In genomic region chr1:228445867-228446584, GRCh38 we compare ENCODE assay signal across 8 cellular contexts. TPM values are rescaled to one million over a fixed set of nuclear protein-coding genes. Genes with fewer than 3 reads are reported as not detected.
DNase-seq lines count a peak whose midpoint lies in the region; ATAC-seq, FAIRE-seq and TF ChIP-seq lines count a peak whose summit lies in the region.

No MANE protein-coding gene starts in this region.

- H3K4me1 ChIP-seq in PC-3 (ENCODE audit: insufficient read depth, low read length): peaks cover 6% of the 10 kb centered on the region; the same call in 1 of the 2 replicates
- no peaks in the 10 kb centered on the region for H3K4me1 ChIP-seq in colonic mucosa
- H3K4me1 ChIP-seq in HepG2 (ENCODE audit: insufficient read depth, low read length): no peaks in the 10 kb centered on the region
- H3K4me1 ChIP-seq in SK-N-SH (ENCODE audit: control insufficient read depth in 1 of 2, insufficient read depth in 2 of 2, low read depth in 1 of 2, low read length in 1 of 2): no peaks in the 10 kb centered on the region; a peak in 1 of 4 replicates
- H3K4me1 ChIP-seq in SJCRH30: no peaks in the 10 kb centered on the region

- BruUV-seq in PC-3 (replicated peaks; lab: Mats Ljungman, UMichigan) (no TSS peak), HepG2 (replicated peaks; lab: Mats Ljungman, UMichigan) (no TSS peak)

- POLR2A ChIA-PET in PC-3 (lab: Charles Lee; ENCODE audit: unreplicated experiment) (no interaction called here), HepG2 (lab: Yijun Ruan, JAX) (no interaction called here), SK-N-SH (lab: Yijun Ruan, JAX) (no interaction called here)

- in situ Hi-C loops in HepG2 (cut with HindIII; ENCODE audit: extremely low pct_ligation_motif_present, low pct_unique_long_range_greater_than_20kb): no loop called here

- H4K20me1 ChIP-seq in PC-3 (ENCODE audit: low read length): no peaks in the 10 kb centered on the region
- H4K20me1 ChIP-seq in HepG2 (ENCODE audit: insufficient read depth, low read length): no peaks in the 10 kb centered on the region; the same call in 1 of the 2 replicates
- H4K20me1 ChIP-seq in SK-N-SH (ENCODE audit: insufficient read depth): no peaks in the 10 kb centered on the region

- CTCF ChIA-PET in PC-3 (lab: Charles Lee) (no interaction called here), HepG2 (lab: Yijun Ruan, JAX; ENCODE audit: low intra/inter-chr PET ratio, low total read pairs) (no interaction called here), SK-N-SH (lab: Yijun Ruan, JAX) (interaction anchor here (1.0 kb wide), 1 partner anchor 12 kb away, joined by 3 read pairs; a partner anchor contains a TSS)

- H3K4me2 ChIP-seq in PC-3 (ENCODE audit: low read length) (peak overlapping the region; percentile 72), HepG2 (ENCODE audit: low read depth, low read length) (no peak overlapping the region), SK-N-SH (no peak overlapping the region)

- H3K79me2 ChIP-seq in PC-3 (ENCODE audit: low read length) (no peaks in the 10 kb centered on the region), HepG2 (ENCODE audit: insufficient read depth, low read length) (no peaks in the 10 kb centered on the region), SK-N-SH (ENCODE audit: insufficient read depth) (no peaks in the 10 kb centered on the region)

- no peaks in the 10 kb centered on the region for H3K9me2 ChIP-seq in PC-3 (replicated peaks; ENCODE audit: low read length)
- H3K9me2 ChIP-seq in SK-N-SH: no peaks in the 10 kb centered on the region

- H2AFZ ChIP-seq in PC-3 (ENCODE audit: low read length): peak overlapping the region; percentile 59
- H2AFZ ChIP-seq in HepG2 (ENCODE audit: low read length): no peak overlapping the region
- no peak overlapping the region for H2AFZ ChIP-seq in SK-N-SH (ENCODE audit: low read depth)

- peak; percentile 66 for DNase-seq in AG08395 (ENCODE audit: low spot score)
- no peak for DNase-seq in PC-3
- DNase-seq in colonic mucosa: no peak
- DNase-seq in HepG2 (ENCODE audit: low spot score): no peak
- peak; percentile 64 for DNase-seq in stimulated activated CD8-positive, alpha-beta memory T cell treated with anti-CD3 and anti-CD28 coated beads, Interleukin-4, amount 100 ng/mL, for 48 hours
- DNase-seq in SK-N-SH: no peak
- DNase-seq in SJCRH30: no peak

- ATAC-seq in GM19043 (IDR thresholded peaks at IDR 0.05; ENCODE audit: low read depth, unreplicated experiment): peak; percentile 63
- no peak for ATAC-seq in PC-3
- ATAC-seq in HepG2: no peak

- H3K36me3 ChIP-seq in PC-3 (ENCODE audit: low read depth, low read length) (no peaks in the 10 kb centered on the region), colonic mucosa (no peaks in the 10 kb centered on the region), HepG2 (replicated peaks in 1 of 2; ENCODE audit: control insufficient read depth in 1 of 2, insufficient read depth in 2 of 2, low read length in 2 of 2) (no peaks in the 10 kb centered on the region), SK-N-SH (replicated peaks in 1 of 2; ENCODE audit: control insufficient read depth in 1 of 2, insufficient read depth in 2 of 2, low read length in 1 of 2) (no peaks in the 10 kb centered on the region), SJCRH30 (no peaks in the 10 kb centered on the region)

- H3K27me3 ChIP-seq in PC-3 (ENCODE audit: low read length) (no peaks in the 10 kb centered on the region), colonic mucosa (peaks cover 21% of the 10 kb centered on the region), HepG2 (ENCODE audit: control insufficient read depth in 1 of 2, insufficient read depth in 2 of 2, low read length in 2 of 2) (peaks cover 0 to 16% of the 10 kb centered on the region in 2 experiments; a peak in 1 of 5 replicates), SK-N-SH (ENCODE audit: insufficient read depth) (no peaks in the 10 kb centered on the region), SJCRH30 (peaks cover 9% of the 10 kb centered on the region)

- peak overlapping the region; percentile 28 for H3K4me3 ChIP-seq in PC-3 (ENCODE audit: low read length)
- peak overlapping the region; percentile 19 for H3K4me3 ChIP-seq in colonic mucosa
- no peak overlapping the region for H3K4me3 ChIP-seq in HepG2 (replicated peaks in 1 of 3; ENCODE audit: insufficient read depth in 1 of 3, low read depth in 2 of 3, low read length in 3 of 3)
- H3K4me3 ChIP-seq in SK-N-SH (ENCODE audit: low read depth in 2 of 2, low read length in 1 of 2): no peak overlapping the region
- H3K4me3 ChIP-seq in SJCRH30: no peak overlapping the region

- H3K9ac ChIP-seq in PC-3 (ENCODE audit: low read length) (no peak overlapping the region), colonic mucosa (ENCODE audit: low read depth in 2 of 2, low read length in 2 of 2) (no peak overlapping the region), HepG2 (ENCODE audit: insufficient read depth, low read depth, low read length) (no peak overlapping the region), SK-N-SH (no peak overlapping the region)

- TF ChIP-seq RAD21 in HepG2 (CRISPR knock-in tag; IDR thresholded peaks at IDR 0.05) (no peak), SK-N-SH (IDR thresholded peaks at IDR 0.05; ENCODE audit: low read length) (no peak)

- H3K9me3 ChIP-seq in PC-3 (ENCODE audit: low read length) (no peaks in the 10 kb centered on the region), colonic mucosa (no peaks in the 10 kb centered on the region), HepG2 (ENCODE audit: low read length) (no peaks in the 10 kb centered on the region), SK-N-SH (no peaks in the 10 kb centered on the region), SJCRH30 (replicated peaks) (0 out of 2 replicates have a peak, but pooled peaks cover 3% of the 10 kb centered on the region)

- H3F3A ChIP-seq in PC-3 (ENCODE audit: low read length, unreplicated experiment): no peaks in the 10 kb centered on the region
- no peaks in the 10 kb centered on the region for H3F3A ChIP-seq in SK-N-SH (replicated peaks; ENCODE audit: insufficient read depth)

- no peak for FAIRE-seq in HepG2 (lab: Jason Lieb, UNC)

- TF ChIP-seq POLR2A in HepG2 (IDR thresholded peaks at IDR 0.05; ENCODE audit: insufficient read depth in 1 of 2, low read depth in 2 of 2, low read length in 2 of 2): no peak

- intact Hi-C loops in PC-3 (cut with micrococcal nuclease): no loop called here
- intact Hi-C loops in colonic mucosa (cut with DNase I): no loop called here
- intact Hi-C loops in HepG2 (cut with micrococcal nuclease; ENCODE audit: unreplicated experiment): no loop called here

- TF ChIP-seq EP300 in HepG2 (IDR thresholded peaks at IDR 0.05; ENCODE audit: low read depth in 2 of 2, low read length in 2 of 2) (no peak), HepG2 (CRISPR knock-in tag; IDR thresholded peaks at IDR 0.05; ENCODE audit: borderline replicate concordance) (no peak), SK-N-SH (IDR thresholded peaks at IDR 0.05; ENCODE audit: borderline replicate concordance in 1 of 2, low read depth in 1 of 2, low read length in 1 of 2) (no peak)

- WGBS in HepG2 (ENCODE audit: low lambda C conversion rate): 76% methylated on average over 40 of the region's 50 CpGs
- 68% methylated on average over 40 of the region's 50 CpGs for WGBS in SK-N-SH (ENCODE audit: low lambda C conversion rate)

- TF ChIP-seq CTCF in PC-3 (conservative IDR thresholded peaks at IDR 0.05; ENCODE audit: low read depth, low read length) (no peak), colonic mucosa (IDR thresholded peaks at IDR 0.05) (no peak), HepG2 (CRISPR knock-in tag; IDR thresholded peaks at IDR 0.05) (no peak), SK-N-SH (IDR thresholded peaks at IDR 0.05) (no peak)

- no peak overlapping the region for H3K27ac ChIP-seq in PC-3 (ENCODE audit: low read length)
- no peak overlapping the region for H3K27ac ChIP-seq in colonic mucosa
- no peak overlapping the region for H3K27ac ChIP-seq in HepG2 (ENCODE audit: extremely low read length, insufficient read depth, low read length)
- H3K27ac ChIP-seq in SK-N-SH (ENCODE audit: low read depth in 2 of 2, low read length in 1 of 2): no peak overlapping the region
- no peak overlapping the region for H3K27ac ChIP-seq in SJCRH30

RNA-seq across cellular contexts. Expression of gene TRIM17, which starts 29.4 kb away (rescaled TPM):
- total RNA-seq in PC-3 (2014; rRNA removed) (not detected in 2 replicates), colonic mucosa (under 1 TPM in 1 of 2 donors, not detected in 1; 0.21 TPM), HepG2 (2016; rRNA removed; fragmentation: Illumina TruSeq; extraction: Trizol) (0.64 TPM in 1 of 2 replicates, not detected in the other)
- total RNA-seq in HepG2 (2016; cell fraction: cytosol; rRNA removed; fragmentation: Illumina TruSeq; extraction: Trizol; ENCODE audit: low read depth): not detected in 2 replicates
- total RNA-seq in HepG2 (2016; cell fraction: insoluble cytoplasmic fraction; rRNA removed; fragmentation: Illumina TruSeq; extraction: Trizol): 0.10 and 0.45 TPM in 2 replicates
- total RNA-seq in HepG2 (2016; cell fraction: membrane; rRNA removed; fragmentation: Illumina TruSeq; extraction: Trizol): not detected in 2 replicates
- total RNA-seq in HepG2 (2016; cell fraction: nucleus; rRNA removed; fragmentation: Illumina TruSeq; extraction: Trizol): 0.72 and 0.81 TPM in 2 replicates
- polyA plus RNA-seq in HepG2 (2011; rRNA removed) (0.22 and 0.32 TPM in 2 replicates), SK-N-SH (2012; rRNA removed) (1.5 and 1.6 TPM in 2 replicates)
- 0.10 and 0.11 TPM in 2 replicates for polyA plus RNA-seq in HepG2 (2011; cell fraction: cytosol; rRNA removed)
- polyA plus RNA-seq in HepG2 (2011; cell fraction: nucleus; rRNA removed): 1.6 and 1.9 TPM in 2 replicates
- 0.24 and 0.27 TPM in 2 replicates for polyA plus RNA-seq in HepG2 (2012)
- not detected in 2 replicates for polyA plus RNA-seq in HepG2 (2016; cell fraction: cytosol; fragmentation: Illumina TruSeq; extraction: Trizol; ENCODE audit: low read depth)
- polyA plus RNA-seq in HepG2 (2016; cell fraction: insoluble cytoplasmic fraction; fragmentation: Illumina TruSeq; extraction: Trizol; ENCODE audit: low read depth): 0.14 and 0.22 TPM in 2 replicates
- not detected in 2 replicates for polyA plus RNA-seq in HepG2 (2016; cell fraction: membrane; fragmentation: Illumina TruSeq; extraction: Trizol; ENCODE audit: low read depth)
- 1.2 and 1.4 TPM in 2 replicates for polyA plus RNA-seq in HepG2 (2016; cell fraction: nucleus; fragmentation: Illumina TruSeq; extraction: Trizol; ENCODE audit: insufficient read depth, low read depth)
- 0.58 TPM in 1 of 2 replicates, not detected in the other for polyA minus RNA-seq in HepG2 (2011; rRNA and poly(A)+ RNA removed; ENCODE audit: low replicate concordance)
- not detected in 2 replicates for polyA minus RNA-seq in HepG2 (2011; cell fraction: cytosol; rRNA and poly(A)+ RNA removed)
- polyA minus RNA-seq in HepG2 (2011; cell fraction: nucleus; rRNA and poly(A)+ RNA removed): 0.64 and 0.75 TPM in 2 replicates
- 0.35 and 0.69 TPM in 2 replicates for polyA plus RNA-seq in SK-N-SH (2012; cell fraction: cytosol; rRNA removed)
- 13.2 TPM in 2 replicates for polyA plus RNA-seq in SK-N-SH (2012; cell fraction: nucleus; rRNA removed)
- not detected in 2 replicates for total RNA-seq in SJCRH30 (2014; rRNA removed; shearing (Covaris generic))

RNA-seq across cellular contexts. Expression of gene TRIM11, which starts 39.4 kb away (rescaled TPM):
- total RNA-seq in PC-3 (2014; rRNA removed): 48.3 and 94.6 TPM in 2 replicates
- total RNA-seq in colonic mucosa: 10 to 100 TPM; 38.1 to 48.9 TPM
- total RNA-seq in HepG2 (2016; rRNA removed; fragmentation: Illumina TruSeq; extraction: Trizol): 9.7 and 16.1 TPM in 2 replicates
- 8.8 and 9.6 TPM in 2 replicates for total RNA-seq in HepG2 (2016; cell fraction: cytosol; rRNA removed; fragmentation: Illumina TruSeq; extraction: Trizol; ENCODE audit: low read depth)
- 10.0 and 15.4 TPM in 2 replicates for total RNA-seq in HepG2 (2016; cell fraction: insoluble cytoplasmic fraction; rRNA removed; fragmentation: Illumina TruSeq; extraction: Trizol)
- 12.1 and 13.4 TPM in 2 replicates for total RNA-seq in HepG2 (2016; cell fraction: membrane; rRNA removed; fragmentation: Illumina TruSeq; extraction: Trizol)
- 16.6 and 19.2 TPM in 2 replicates for total RNA-seq in HepG2 (2016; cell fraction: nucleus; rRNA removed; fragmentation: Illumina TruSeq; extraction: Trizol)
- 6.3 and 8.8 TPM in 2 replicates for polyA plus RNA-seq in HepG2 (2011; rRNA removed)
- 4.7 and 6.1 TPM in 2 replicates for polyA plus RNA-seq in HepG2 (2011; cell fraction: cytosol; rRNA removed)
- polyA plus RNA-seq in HepG2 (2011; cell fraction: nucleus; rRNA removed): 33.2 and 33.5 TPM in 2 replicates
- 7.8 and 13.4 TPM in 2 replicates for polyA plus RNA-seq in HepG2 (2012)
- polyA plus RNA-seq in HepG2 (2016; cell fraction: cytosol; fragmentation: Illumina TruSeq; extraction: Trizol; ENCODE audit: low read depth): 1.3 and 1.5 TPM in 2 replicates
- polyA plus RNA-seq in HepG2 (2016; cell fraction: insoluble cytoplasmic fraction; fragmentation: Illumina TruSeq; extraction: Trizol; ENCODE audit: low read depth): 9.6 and 11.4 TPM in 2 replicates
- 2.2 and 2.7 TPM in 2 replicates for polyA plus RNA-seq in HepG2 (2016; cell fraction: membrane; fragmentation: Illumina TruSeq; extraction: Trizol; ENCODE audit: low read depth)
- 33.8 and 38.7 TPM in 2 replicates for polyA plus RNA-seq in HepG2 (2016; cell fraction: nucleus; fragmentation: Illumina TruSeq; extraction: Trizol; ENCODE audit: insufficient read depth, low read depth)
- polyA minus RNA-seq in HepG2 (2011; rRNA and poly(A)+ RNA removed; ENCODE audit: low replicate concordance): 19.6 and 39.2 TPM in 2 replicates
- 6.6 and 7.0 TPM in 2 replicates for polyA minus RNA-seq in HepG2 (2011; cell fraction: cytosol; rRNA and poly(A)+ RNA removed)
- polyA minus RNA-seq in HepG2 (2011; cell fraction: nucleus; rRNA and poly(A)+ RNA removed): 17.0 and 20.8 TPM in 2 replicates
- polyA plus RNA-seq in SK-N-SH (2012; rRNA removed): 11.1 and 16.1 TPM in 2 replicates
- 6.9 and 10.8 TPM in 2 replicates for polyA plus RNA-seq in SK-N-SH (2012; cell fraction: cytosol; rRNA removed)
- polyA plus RNA-seq in SK-N-SH (2012; cell fraction: nucleus; rRNA removed): 47.1 and 60.3 TPM in 2 replicates
- 25.5 and 30.7 TPM in 2 replicates for total RNA-seq in SJCRH30 (2014; rRNA removed; shearing (Covaris generic))

RNA-seq across cellular contexts. Expression of gene RNF187, which starts 41.2 kb away (rescaled TPM):
- total RNA-seq in PC-3 (2014; rRNA removed): 97.7 and 157 TPM in 2 replicates
- 10 to 100 TPM; 84.5 to 97.5 TPM for total RNA-seq in colonic mucosa
- 43.0 and 59.4 TPM in 2 replicates for total RNA-seq in HepG2 (2016; rRNA removed; fragmentation: Illumina TruSeq; extraction: Trizol)
- total RNA-seq in HepG2 (2016; cell fraction: cytosol; rRNA removed; fragmentation: Illumina TruSeq; extraction: Trizol; ENCODE audit: low read depth): 8.6 and 11.6 TPM in 2 replicates
- total RNA-seq in HepG2 (2016; cell fraction: insoluble cytoplasmic fraction; rRNA removed; fragmentation: Illumina TruSeq; extraction: Trizol): 41.8 and 57.0 TPM in 2 replicates
- total RNA-seq in HepG2 (2016; cell fraction: membrane; rRNA removed; fragmentation: Illumina TruSeq; extraction: Trizol): 21.8 and 27.3 TPM in 2 replicates
- 22.1 and 22.9 TPM in 2 replicates for total RNA-seq in HepG2 (2016; cell fraction: nucleus; rRNA removed; fragmentation: Illumina TruSeq; extraction: Trizol)
- polyA plus RNA-seq in HepG2 (2011; rRNA removed): 41.2 and 41.3 TPM in 2 replicates
- 38.3 TPM in 2 replicates for polyA plus RNA-seq in HepG2 (2011; cell fraction: cytosol; rRNA removed)
- 22.6 and 27.4 TPM in 2 replicates for polyA plus RNA-seq in HepG2 (2011; cell fraction: nucleus; rRNA removed)
- polyA plus RNA-seq in HepG2 (2012): 48.3 and 79.3 TPM in 2 replicates
- 10.5 and 14.2 TPM in 2 replicates for polyA plus RNA-seq in HepG2 (2016; cell fraction: cytosol; fragmentation: Illumina TruSeq; extraction: Trizol; ENCODE audit: low read depth)
- polyA plus RNA-seq in HepG2 (2016; cell fraction: insoluble cytoplasmic fraction; fragmentation: Illumina TruSeq; extraction: Trizol; ENCODE audit: low read depth): 64.2 and 75.2 TPM in 2 replicates
- polyA plus RNA-seq in HepG2 (2016; cell fraction: membrane; fragmentation: Illumina TruSeq; extraction: Trizol; ENCODE audit: low read depth): 22.9 and 27.3 TPM in 2 replicates
- polyA plus RNA-seq in HepG2 (2016; cell fraction: nucleus; fragmentation: Illumina TruSeq; extraction: Trizol; ENCODE audit: insufficient read depth, low read depth): 45.5 and 53.2 TPM in 2 replicates
- polyA minus RNA-seq in HepG2 (2011; rRNA and poly(A)+ RNA removed; ENCODE audit: low replicate concordance): 55.5 and 56.5 TPM in 2 replicates
- 29.7 and 36.4 TPM in 2 replicates for polyA minus RNA-seq in HepG2 (2011; cell fraction: cytosol; rRNA and poly(A)+ RNA removed)
- 16.2 and 16.4 TPM in 2 replicates for polyA minus RNA-seq in HepG2 (2011; cell fraction: nucleus; rRNA and poly(A)+ RNA removed)
- 46.0 and 71.1 TPM in 2 replicates for polyA plus RNA-seq in SK-N-SH (2012; rRNA removed)
- polyA plus RNA-seq in SK-N-SH (2012; cell fraction: cytosol; rRNA removed): 52.3 and 67.2 TPM in 2 replicates
- 34.9 and 39.3 TPM in 2 replicates for polyA plus RNA-seq in SK-N-SH (2012; cell fraction: nucleus; rRNA removed)
- total RNA-seq in SJCRH30 (2014; rRNA removed; shearing (Covaris generic)): 65.0 and 77.0 TPM in 2 replicates

Comparison
In these comparisons a context has a peak if more than half of its experiments do, and no peak if none do; other contexts are left out.
1. DNase-seq: peak in AG08395 (single experiment) and stimulated activated CD8-positive, alpha-beta memory T cell treated with anti-CD3 and anti-CD28 coated beads, Interleukin-4, amount 100 ng/mL, for 48 hours (single experiment); none in PC-3 (single experiment), colonic mucosa (single experiment), HepG2 (single experiment), SK-N-SH (single experiment) and SJCRH30 (0 of 2).
2. H3K4me3 ChIP-seq: peak in PC-3 (single experiment) and colonic mucosa (single experiment); none in HepG2 (0 of 3), SK-N-SH (0 of 2) and SJCRH30 (single experiment).